ENCODE assay signal across 15 cellular contexts in genomic region chr5:146765089-146765832, GRCh38.
"Had no signal": no experiment of that assay in that cellular context is flagged by ENCODE, and none has a peak within 500 bp of the region (broad histone marks: within the 10 kb centered on the region; RNA-seq: fewer than 3 reads in every experiment).

No MANE protein-coding gene starts in this region.

- H3K4me1 ChIP-seq: foreskin keratinocyte, right atrium auricular region had no signal

- H3K4me1 Mint-ChIP-seq: activated B cell treated with CpG ODN at 0.5 μM for 24 hours had no signal

- H3K27ac Mint-ChIP-seq: activated B cell treated with CpG ODN at 0.5 μM for 24 hours; activated CD4-positive, alpha-beta T cell treated with anti-CD3 and anti-CD28 coated beads, Interleukin-2, amount 10 ng/mL, durations not matched to agents 24 days and 14 days; activated naive CD4-positive, alpha-beta T cell treated with anti-CD3 and anti-CD28 coated beads, Interleukin-2, amount 50 U/mL, for 72 hours; progenitor cell of endocrine pancreas; stimulated activated naive CD8-positive, alpha-beta T cell treated with anti-CD3 and anti-CD28 coated beads, Interleukin-15, Interleukin-2, amounts not matched to agents 100 ng/mL and 50 ng/mL, for 24 hours; type B pancreatic cell had no signal

- H3K9me3 Mint-ChIP-seq: activated B cell treated with CpG ODN at 0.5 μM for 24 hours; activated CD4-positive, alpha-beta T cell treated with anti-CD3 and anti-CD28 coated beads, Interleukin-2, amount 10 ng/mL, durations not matched to agents 24 days and 14 days; stimulated activated naive CD8-positive, alpha-beta T cell treated with anti-CD3 and anti-CD28 coated beads, Interleukin-15, Interleukin-2, amounts not matched to agents 100 ng/mL and 50 ng/mL, for 24 hours had no signal

- H3K27ac ChIP-seq: foreskin keratinocyte, right atrium auricular region had no signal

- H3K4me3 Mint-ChIP-seq: activated B cell treated with CpG ODN at 0.5 μM for 24 hours; activated CD4-positive, alpha-beta T cell treated with anti-CD3 and anti-CD28 coated beads, Interleukin-2, amount 10 ng/mL, durations not matched to agents 24 days and 14 days; stimulated activated naive CD8-positive, alpha-beta T cell treated with anti-CD3 and anti-CD28 coated beads, Interleukin-15, Interleukin-2, amounts not matched to agents 100 ng/mL and 50 ng/mL, for 24 hours; type B pancreatic cell had no signal

- H3K36me3 Mint-ChIP-seq: activated naive CD4-positive, alpha-beta T cell treated with anti-CD3 and anti-CD28 coated beads, Interleukin-2, amount 50 U/mL, for 72 hours had no signal

- H3K4me3 ChIP-seq: right atrium auricular region had no signal

- FAIRE-seq: TTC549 had no signal

- H3K36me3 ChIP-seq: right atrium auricular region had no signal

- ATAC-seq: foreskin keratinocyte had no signal

- H3K9me3 ChIP-seq: right atrium auricular region had no signal

- H3K27me3 ChIP-seq: foreskin keratinocyte, right atrium auricular region had no signal

- DNase-seq: activated B cell treated with CpG ODN at 0.5 μM for 24 hours; activated CD4-positive, alpha-beta T cell treated with anti-CD3 and anti-CD28 coated beads, Interleukin-2, amount 10 ng/mL, durations not matched to agents 24 days and 14 days; activated effector memory CD4-positive, alpha-beta T cell treated with Interleukin-2 at 50 U/mL for 16 hours; activated T-cell treated with anti-CD3 and anti-CD28 coated beads, Interleukin-2, amount 50 U/mL, for 1 hour; cerebellar nuclear complex; effector CD8-positive, alpha-beta T cell; foreskin keratinocyte; mesenchymal stem cell; stimulated activated CD4-positive, alpha-beta T cell treated with anti-CD3 and anti-CD28 coated beads, Interleukin-4, amount 100 ng/mL, for 24 hours had no signal

- H3K27me3 Mint-ChIP-seq: activated CD4-positive, alpha-beta T cell treated with anti-CD3 and anti-CD28 coated beads, Interleukin-2, amount 10 ng/mL, durations not matched to agents 24 days and 14 days; stimulated activated naive CD8-positive, alpha-beta T cell treated with anti-CD3 and anti-CD28 coated beads, Interleukin-15, Interleukin-2, amounts not matched to agents 100 ng/mL and 50 ng/mL, for 24 hours had no signal
